ENCODE assay signal across 16 cellular contexts in genomic region chr9:115278241-115279035, GRCh38.
"Had no signal": no experiment of that assay in that cellular context is flagged by ENCODE, and none has a peak within 500 bp of the region (broad histone marks: within the 10 kb centered on the region; RNA-seq: fewer than 3 reads in every experiment).

No MANE protein-coding gene starts in this region.

- H3K4me3 ChIP-seq: hepatocyte, prostate gland, right lobe of liver, testis, upper lobe of left lung had no signal

- H3K4me3 Mint-ChIP-seq: naive thymus-derived CD8-positive, alpha-beta T cell; stimulated activated naive CD8-positive, alpha-beta T cell treated with anti-CD3 and anti-CD28 coated beads, Interleukin-15, Interleukin-2, amounts not matched to agents 100 ng/mL and 50 ng/mL, for 24 hours had no signal

- H3K27ac Mint-ChIP-seq: naive thymus-derived CD8-positive, alpha-beta T cell; stimulated activated naive CD8-positive, alpha-beta T cell treated with anti-CD3 and anti-CD28 coated beads, Interleukin-15, Interleukin-2, amounts not matched to agents 100 ng/mL and 50 ng/mL, for 24 hours had no signal

- DNase-seq: activated CD4-positive, alpha-beta T cell treated with anti-CD3 and anti-CD28 coated beads, Interleukin-2, amount 50 U/mL, for 1 hour; activated CD8-positive, alpha-beta memory T cell treated with anti-CD3 and anti-CD28 coated beads for 24 hours; activated naive CD4-positive, alpha-beta T cell; islet precursor cell; mammary epithelial cell; naive thymus-derived CD8-positive, alpha-beta T cell; occipital lobe; right lobe of liver; testis; upper lobe of left lung had no signal

- H3K4me1 Mint-ChIP-seq: naive thymus-derived CD8-positive, alpha-beta T cell had no signal

- H3K27ac ChIP-seq: hepatocyte, prostate gland, right lobe of liver, testis, upper lobe of left lung had no signal

- H3K27me3 ChIP-seq: hepatocyte, right lobe of liver, testis, upper lobe of left lung had no signal

- H3K9me3 Mint-ChIP-seq: stimulated activated naive CD8-positive, alpha-beta T cell treated with anti-CD3 and anti-CD28 coated beads, Interleukin-15, Interleukin-2, amounts not matched to agents 100 ng/mL and 50 ng/mL, for 24 hours had no signal

- ATAC-seq: activated CD4-positive, CD25-positive, alpha-beta regulatory T cell treated with anti-CD3 and anti-CD28 coated beads, Interleukin-2, amount 50 U/mL, for 24 hours; esophagus mucosa; left lobe of liver; naive thymus-derived CD8-positive, alpha-beta T cell; right lobe of liver had no signal
